Comparison of ENCODE assay signal across 20 cellular contexts in genomic region chr18:12768622-12769021, GRCh38.
DNase-seq lines count a peak whose midpoint lies in the region; ATAC-seq, FAIRE-seq and TF ChIP-seq lines count a peak whose summit lies in the region.
"Had no signal": no experiment of that assay in that cellular context is flagged by ENCODE, and none has a peak within 500 bp of the region (broad histone marks: within the 10 kb centered on the region; RNA-seq: fewer than 3 reads in every experiment).

No MANE protein-coding gene starts in this region.

- peaks cover 45% of the 10 kb centered on the region for H3K4me1 ChIP-seq in BLaER1
- H3K4me1 ChIP-seq in astrocyte (ENCODE audit: insufficient read depth, low read length), result no peaks in the 10 kb centered on the region
- H3K4me1 ChIP-seq in foreskin keratinocyte, result peaks cover 8% of the 10 kb centered on the region
- H3K4me1 ChIP-seq: right atrium auricular region had no signal

- H3K9me3 Mint-ChIP-seq in astrocyte (ENCODE audit: unreplicated experiment), result no peaks in the 10 kb centered on the region
- H3K9me3 Mint-ChIP-seq: activated naive CD8-positive, alpha-beta T cell treated with anti-CD3 and anti-CD28 coated beads, Interleukin-2, amount 50 U/mL, for 24 hours; neural crest cell had no signal

- H3K36me3 Mint-ChIP-seq in astrocyte (ENCODE audit: low read depth, unreplicated experiment), result peaks cover 2% of the 10 kb centered on the region

- H3K27me3 ChIP-seq in BLaER1, result no peaks in the 10 kb centered on the region
- H3K27me3 ChIP-seq in astrocyte (ENCODE audit: insufficient read depth, low read length), result no peaks in the 10 kb centered on the region
- H3K27me3 ChIP-seq in foreskin keratinocyte, result no peaks in the 10 kb centered on the region
- H3K27me3 ChIP-seq: right atrium auricular region had no signal

- no peak overlapping the region for H3K4me3 Mint-ChIP-seq in astrocyte (ENCODE audit: unreplicated experiment)
- H3K4me3 Mint-ChIP-seq: activated naive CD8-positive, alpha-beta T cell treated with anti-CD3 and anti-CD28 coated beads, Interleukin-2, amount 50 U/mL, for 24 hours; neural crest cell had no signal

- no peak for FAIRE-seq in astrocyte (lab: Jason Lieb, UNC)
- FAIRE-seq: GM19239, K562, kidney had no signal

- H3K4me1 Mint-ChIP-seq in astrocyte (ENCODE audit: low read depth, unreplicated experiment), result peaks cover 3% of the 10 kb centered on the region

- ATAC-seq in foreskin keratinocyte (peak; percentile 13), HG03175 (IDR thresholded peaks at IDR 0.05; ENCODE audit: unreplicated experiment) (no peak)
- ATAC-seq: activated naive CD8-positive, alpha-beta T cell treated with anti-CD3 and anti-CD28 coated beads, Interleukin-2, amount 50 U/mL, for 24 hours; K562 had no signal

- TF ChIP-seq CTCF in astrocyte (IDR thresholded peaks at IDR 0.05; ENCODE audit: insufficient read depth, low read depth, low read length) (no peak), foreskin keratinocyte (conservative IDR thresholded peaks at IDR 0.05) (no peak)

- H3K4me3 ChIP-seq in BLaER1 (no peak overlapping the region), astrocyte (ENCODE audit: insufficient read depth, low read depth, low read length) (no peak overlapping the region)
- H3K4me3 ChIP-seq: K562, right atrium auricular region had no signal

- DNase-seq in HS-5 (ENCODE audit: low read depth), result peak; percentile 33
- DNase-seq in astrocyte (ENCODE audit: low read depth), result peak; percentile 24
- peak in 1 of 2 donors; percentile 42 for DNase-seq in foreskin keratinocyte
- DNase-seq in COLO668 (lab: John Stamatoyannopoulos, UW; ENCODE audit: unreplicated experiment), result no peak
- DNase-seq in NOMO-1 (lab: John Stamatoyannopoulos, UW; ENCODE audit: unreplicated experiment in 2 of 2), result no peak
- no peak for DNase-seq in cerebellar cortex (ENCODE audit: low spot score)
- DNase-seq: activated naive CD8-positive, alpha-beta T cell treated with anti-CD3 and anti-CD28 coated beads, Interleukin-2, amount 50 U/mL, for 24 hours; AML-193; DMS 273 treated with DMSO at 0.1 percent for 48 hours; kidney; mesendoderm; NCI-H1092 treated with DMSO at 0.1 percent for 48 hours; NCI-H774 had no signal

- H3K27me3 Mint-ChIP-seq in astrocyte (ENCODE audit: low read depth, unreplicated experiment), result peaks cover 4% of the 10 kb centered on the region
- H3K27me3 Mint-ChIP-seq: activated naive CD8-positive, alpha-beta T cell treated with anti-CD3 and anti-CD28 coated beads, Interleukin-2, amount 50 U/mL, for 24 hours had no signal

- H3K27ac Mint-ChIP-seq in astrocyte (ENCODE audit: unreplicated experiment), result no peak overlapping the region
- H3K27ac Mint-ChIP-seq: activated naive CD8-positive, alpha-beta T cell treated with anti-CD3 and anti-CD28 coated beads, Interleukin-2, amount 50 U/mL, for 24 hours had no signal

- 0 out of 2 replicates have a peak, but pooled peaks cover 4% of the 10 kb centered on the region for H3K9me3 ChIP-seq in BLaER1
- no peaks in the 10 kb centered on the region for H3K9me3 ChIP-seq in astrocyte (ENCODE audit: insufficient read depth, low read depth, low read length)
- H3K9me3 ChIP-seq: right atrium auricular region had no signal

- H4K20me1 ChIP-seq in BLaER1 (no peaks in the 10 kb centered on the region), astrocyte (ENCODE audit: insufficient read depth, low read length) (no peaks in the 10 kb centered on the region)

- H2AFZ ChIP-seq in astrocyte (ENCODE audit: low read depth, low read length), result no peak overlapping the region

- H3K4me2 ChIP-seq in BLaER1, result peak overlapping the region; percentile 46
- no peak overlapping the region for H3K4me2 ChIP-seq in astrocyte (ENCODE audit: low read length)

- H3K79me2 ChIP-seq in astrocyte (ENCODE audit: insufficient read depth, low read length), result no peaks in the 10 kb centered on the region

- H3K36me3 ChIP-seq in BLaER1 (no peaks in the 10 kb centered on the region), astrocyte (ENCODE audit: insufficient read depth, low read length) (no peaks in the 10 kb centered on the region)
- H3K36me3 ChIP-seq: right atrium auricular region had no signal

- H3K9ac ChIP-seq in BLaER1, result no peak overlapping the region
- H3K9ac ChIP-seq in astrocyte (ENCODE audit: low read length), result no peak overlapping the region

- H3K27ac ChIP-seq in BLaER1 (no peak overlapping the region), astrocyte (ENCODE audit: low read depth, low read length) (no peak overlapping the region), foreskin keratinocyte (no peak overlapping the region)
- H3K27ac ChIP-seq: right atrium auricular region, VCaP had no signal

Comparison
In these comparisons a context has a peak if more than half of its experiments do, and no peak if none do; other contexts are left out.
1. DNase-seq: peak in HS-5 (single experiment) and astrocyte (single experiment); none in COLO668 (single experiment), NOMO-1 (0 of 2) and cerebellar cortex (single experiment).